8 cellular contexts compared by ENCODE assay signal in the genomic region with DNA sequence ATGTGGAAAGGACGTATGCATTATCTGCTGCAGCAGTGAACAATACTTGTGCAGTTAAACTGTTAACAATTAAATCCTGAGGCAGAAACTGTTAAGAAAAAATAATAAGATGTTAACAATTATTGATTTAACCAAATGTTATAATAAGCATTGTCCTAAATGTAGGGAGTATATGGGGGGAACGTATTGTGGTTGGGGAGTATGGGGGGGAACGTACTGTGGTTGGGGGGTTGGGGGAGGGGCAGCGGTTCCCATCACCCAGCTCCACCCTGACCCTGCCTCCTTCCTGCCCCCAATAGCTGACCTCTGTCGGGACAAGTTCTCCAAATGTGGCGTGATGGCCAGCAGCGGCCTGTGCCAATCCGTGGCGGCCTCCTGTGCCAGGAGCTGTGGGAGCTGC.
DNase-seq lines count a peak whose midpoint lies in the region; ATAC-seq, FAIRE-seq and TF ChIP-seq lines count a peak whose summit lies in the region.
"Not testable (repeated sequence)": the region's sequence is repeated elsewhere in the genome, so short reads cannot be mapped to it uniquely, and the experiment has no call there.

No MANE protein-coding gene starts in this region.

- not testable (repeated sequence) for H3K27ac Mint-ChIP-seq in stimulated activated naive CD8-positive, alpha-beta T cell treated with anti-CD3 and anti-CD28 coated beads, Interleukin-15, amount 100 ng/mL, for 72 hours

- H3K9me2 ChIP-seq in MM.1S (replicated peaks; ENCODE audit: insufficient read depth, low read length): not testable (repeated sequence)

- H2AFZ ChIP-seq in MM.1S (ENCODE audit: low read length): not testable (repeated sequence)

- not testable (repeated sequence) for H3K4me2 ChIP-seq in MM.1S (ENCODE audit: low read depth, low read length)

- H3K27me3 ChIP-seq in MM.1S (replicated peaks; ENCODE audit: insufficient read depth, low read length): not testable (repeated sequence)

- H3K4me1 ChIP-seq in MM.1S (ENCODE audit: low read length): not testable (repeated sequence)

- H3K4me1 Mint-ChIP-seq in stimulated activated naive CD8-positive, alpha-beta T cell treated with anti-CD3 and anti-CD28 coated beads, Interleukin-15, amount 100 ng/mL, for 72 hours: peaks cover 23% of the 10 kb centered on the region

- H3K4me3 Mint-ChIP-seq in stimulated activated naive CD8-positive, alpha-beta T cell treated with anti-CD3 and anti-CD28 coated beads, Interleukin-15, amount 100 ng/mL, for 72 hours: not testable (repeated sequence)

- H3K27ac ChIP-seq in MM.1S (ENCODE audit: low read length): not testable (repeated sequence)

- peak; percentile 97 for FAIRE-seq in GM19239 (lab: Jason Lieb, UNC)

- H3F3A ChIP-seq in MM.1S (ENCODE audit: insufficient read depth, low read length): not testable (repeated sequence)

- H4K20me1 ChIP-seq in MM.1S (ENCODE audit: insufficient read depth, low read length): not testable (repeated sequence)

- ATAC-seq in stimulated activated naive CD8-positive, alpha-beta T cell treated with anti-CD3 and anti-CD28 coated beads, Interleukin-15, amount 100 ng/mL, for 72 hours: peak; percentile 64

- not testable (repeated sequence) for TF ChIP-seq CTCF in MM.1S (IDR thresholded peaks at IDR 0.05; ENCODE audit: low read length)

- not testable (repeated sequence) for H3K79me2 ChIP-seq in MM.1S (ENCODE audit: low read length)

- not testable (repeated sequence) for H3K9me3 ChIP-seq in MM.1S (replicated peaks; ENCODE audit: insufficient read depth, low read length)

- H3K9ac ChIP-seq in MM.1S (ENCODE audit: low read length): not testable (repeated sequence)

- peaks cover 13 to 15% of the 10 kb centered on the region in 2 donors for H3K9me3 Mint-ChIP-seq in stimulated activated naive CD8-positive, alpha-beta T cell treated with anti-CD3 and anti-CD28 coated beads, Interleukin-15, amount 100 ng/mL, for 72 hours

- peaks cover 51% of the 10 kb centered on the region for H3K27me3 Mint-ChIP-seq in stimulated activated naive CD8-positive, alpha-beta T cell treated with anti-CD3 and anti-CD28 coated beads, Interleukin-15, amount 100 ng/mL, for 72 hours

- not testable (repeated sequence) for H3K4me3 ChIP-seq in MM.1S (ENCODE audit: low read length)

- H3K36me3 ChIP-seq in MM.1S (replicated peaks; ENCODE audit: insufficient read depth, low read length): not testable (repeated sequence)

- DNase-seq in D341Med (ENCODE audit: low spot score) (peak; percentile 71), GM19239 (ENCODE audit: insufficient read length, low spot score) (peak; percentile 52), MM.1S (peak; percentile 67), RKO (ENCODE audit: low spot score) (peak; percentile 36), brain pericyte (ENCODE audit: low read depth, low spot score) (peak; percentile 59), fibroblast of peridontal ligament (ENCODE audit: extremely low read depth) (peak; percentile 32), iPS-NIHi7 (ENCODE audit: extremely low spot score) (peak; percentile 86)
- not testable (repeated sequence) for DNase-seq in stimulated activated naive CD8-positive, alpha-beta T cell treated with anti-CD3 and anti-CD28 coated beads, Interleukin-15, amount 100 ng/mL, for 72 hours
